Comparison of ENCODE assay signal across 21 cellular contexts in the genomic region with DNA sequence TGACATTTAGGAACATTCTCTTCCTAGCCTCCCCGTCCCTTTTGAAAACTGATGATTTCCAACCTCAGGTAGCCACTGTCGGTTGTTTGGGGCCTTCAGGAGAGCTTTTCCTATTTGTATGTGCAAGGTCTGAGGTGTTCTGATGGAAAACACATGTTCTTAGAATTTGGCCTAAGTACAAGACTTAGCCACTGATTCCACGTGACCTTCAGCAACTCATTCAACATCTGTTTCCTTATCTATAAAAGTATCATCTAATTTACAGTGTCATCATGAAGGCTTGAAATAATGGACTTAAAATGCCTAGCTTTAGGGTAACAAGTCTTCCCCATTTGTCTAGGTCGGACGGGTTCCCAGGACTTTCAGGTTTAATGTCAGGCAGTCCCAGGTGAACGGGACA.
"Had no signal": no experiment of that assay in that cellular context is flagged by ENCODE, and none has a peak within 500 bp of the region (broad histone marks: within the 10 kb centered on the region; RNA-seq: fewer than 3 reads in every experiment).

No MANE protein-coding gene starts in this region.

- H3K9me3 Mint-ChIP-seq: activated CD8-positive, alpha-beta T cell treated with anti-CD3 and anti-CD28 coated beads for 36 hours; activated naive CD4-positive, alpha-beta T cell treated with anti-CD3 and anti-CD28 coated beads, Interleukin-2, amount 10 ng/mL, durations not matched to agents 7 days and 5 days; activated naive CD8-positive, alpha-beta T cell treated with anti-CD3 and anti-CD28 coated beads for 36 hours; activated T-helper 2 cell treated with anti-CD3 and anti-CD28 coated beads, Interferon-gamma antibody, Interleukin-2, Interleukin-4, amounts not matched to agents 10 μg/mL and 5 μg/mL and 100 μg/mL, durations not matched to agents 14 hours and 24 hours and 36 hours; T-cell had no signal

- H3K36me3 ChIP-seq: SJCRH30, WERI-Rb-1 had no signal

- H3K4me3 Mint-ChIP-seq: activated CD8-positive, alpha-beta T cell treated with anti-CD3 and anti-CD28 coated beads for 36 hours; activated naive CD4-positive, alpha-beta T cell treated with anti-CD3 and anti-CD28 coated beads, Interleukin-2, amount 10 ng/mL, durations not matched to agents 7 days and 5 days; activated naive CD8-positive, alpha-beta T cell treated with anti-CD3 and anti-CD28 coated beads for 36 hours; activated T-cell treated with anti-CD3 and anti-CD28 coated beads, Interleukin-2, amount 50 U/mL, for 72 hours; T-cell had no signal

- DNase-seq: activated CD4-positive, alpha-beta T cell treated with anti-CD3 and anti-CD28 coated beads for 4 hours; activated CD8-positive, alpha-beta memory T cell treated with anti-CD3 and anti-CD28 coated beads, Interleukin-2, amount 50 U/mL, for 4 hours; activated CD8-positive, alpha-beta T cell treated with anti-CD3 and anti-CD28 coated beads for 36 hours; activated gamma-delta T cell treated with Interleukin-2 at 50 U/mL for 16 hours; activated naive CD4-positive, alpha-beta T cell treated with anti-CD3 and anti-CD28 coated beads, Interleukin-2, amount 10 ng/mL, durations not matched to agents 7 days and 5 days; activated naive CD8-positive, alpha-beta T cell treated with anti-CD3 and anti-CD28 coated beads for 36 hours; activated T-cell treated with anti-CD3 and anti-CD28 coated beads, Interleukin-2, amount 50 U/mL, for 72 hours; caudate nucleus; Kasumi-1; NCI-H1105 treated with DMSO at 0.1 percent for 48 hours; NCI-H1436 treated with DMSO at 0.1 percent for 48 hours; NCI-H187; NCI-H524; Right ventricle myocardium superior; SJCRH30; T-cell; T-helper 2 cell; T1000; WERI-Rb-1 had no signal

- H3K27ac ChIP-seq: RWPE1, SJCRH30, WERI-Rb-1 had no signal

- H3K4me3 ChIP-seq: SJCRH30 had no signal

- ATAC-seq: activated CD8-positive, alpha-beta T cell treated with anti-CD3 and anti-CD28 coated beads for 36 hours; activated T-cell treated with anti-CD3 and anti-CD28 coated beads, Interleukin-2, amount 50 U/mL, for 72 hours; T-cell had no signal

- H3K27ac Mint-ChIP-seq: activated CD8-positive, alpha-beta T cell treated with anti-CD3 and anti-CD28 coated beads for 36 hours; activated naive CD4-positive, alpha-beta T cell treated with anti-CD3 and anti-CD28 coated beads, Interleukin-2, amount 10 ng/mL, durations not matched to agents 7 days and 5 days; activated naive CD8-positive, alpha-beta T cell treated with anti-CD3 and anti-CD28 coated beads for 36 hours; activated T-cell treated with anti-CD3 and anti-CD28 coated beads, Interleukin-2, amount 50 U/mL, for 72 hours; activated T-helper 2 cell treated with anti-CD3 and anti-CD28 coated beads, Interferon-gamma antibody, Interleukin-2, Interleukin-4, amounts not matched to agents 10 μg/mL and 5 μg/mL and 100 μg/mL, durations not matched to agents 14 hours and 24 hours and 36 hours; T-cell had no signal

- H3K9me3 ChIP-seq: SJCRH30 had no signal

- H3K36me3 Mint-ChIP-seq: activated naive CD4-positive, alpha-beta T cell treated with anti-CD3 and anti-CD28 coated beads, Interleukin-2, amount 10 ng/mL, durations not matched to agents 7 days and 5 days; activated naive CD8-positive, alpha-beta T cell treated with anti-CD3 and anti-CD28 coated beads for 36 hours; T-cell had no signal

- H3K27me3 Mint-ChIP-seq: activated naive CD4-positive, alpha-beta T cell treated with anti-CD3 and anti-CD28 coated beads, Interleukin-2, amount 10 ng/mL, durations not matched to agents 7 days and 5 days had no signal

- H3K27me3 ChIP-seq: SJCRH30 had no signal

- H3K4me1 Mint-ChIP-seq: activated naive CD4-positive, alpha-beta T cell treated with anti-CD3 and anti-CD28 coated beads, Interleukin-2, amount 10 ng/mL, durations not matched to agents 7 days and 5 days; activated naive CD8-positive, alpha-beta T cell treated with anti-CD3 and anti-CD28 coated beads for 36 hours; T-cell had no signal
